Comparison of ENCODE assay signal across 7 cellular contexts in the genomic region with DNA sequence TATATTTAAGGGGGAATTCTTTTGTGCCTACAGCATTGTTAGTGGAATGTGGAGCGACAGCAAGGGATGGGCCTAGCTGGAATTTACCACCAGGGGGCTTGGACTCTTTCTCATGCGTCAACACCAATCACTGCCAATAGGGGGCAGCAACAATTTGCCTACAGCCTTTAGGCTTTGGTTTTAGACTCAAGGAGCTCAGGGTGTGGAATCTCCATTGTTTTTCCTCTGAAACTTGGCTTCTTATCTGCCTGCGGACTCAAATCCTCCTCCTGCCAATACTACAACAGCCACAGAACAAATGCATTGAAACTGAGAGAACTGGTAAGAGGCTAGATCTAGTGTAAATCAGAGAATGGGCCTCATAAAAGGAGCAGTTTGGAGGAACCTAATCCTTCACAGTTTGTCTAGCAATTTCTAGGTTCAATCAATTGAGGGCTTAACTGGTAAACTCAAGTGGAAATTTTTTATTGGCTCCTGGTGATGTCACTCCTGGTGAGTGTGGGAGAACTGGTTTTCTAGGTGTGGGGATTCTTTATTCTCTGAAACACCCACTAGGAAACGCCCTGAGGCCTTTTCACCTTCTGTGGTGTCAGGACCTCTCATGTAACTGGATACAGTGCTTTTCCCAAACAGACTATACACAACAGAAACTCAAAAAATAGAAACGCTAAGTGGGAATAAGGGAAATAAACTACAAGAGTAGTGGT. TPM values are rescaled to one million over a fixed set of nuclear protein-coding genes. Genes with fewer than 3 reads are reported as not detected.
DNase-seq lines count a peak whose midpoint lies in the region; ATAC-seq, FAIRE-seq and TF ChIP-seq lines count a peak whose summit lies in the region.

No MANE protein-coding gene starts in this region.

- H3K4me3 ChIP-seq in RWPE2 (ENCODE audit: severe bottlenecking): no peak overlapping the region

- in situ Hi-C loops in GM13977 (cut with MboI; ENCODE audit: low pct_unique_long_range_greater_than_20kb, low sequenced_read_pairs, unreplicated experiment): no loop called here

- TF ChIP-seq CTCF in GM13977 (IDR thresholded peaks at IDR 0.05; ENCODE audit: extremely low read depth, insufficient read depth, missing control alignments) (peak; percentile 99), RWPE2 (IDR thresholded peaks at IDR 0.05; ENCODE audit: poor library complexity, severe bottlenecking) (peak; percentile 86), omental fat pad (IDR thresholded peaks at IDR 0.05) (peak in 2 of 3 donors; percentile 50 to 84)

- FAIRE-seq in urothelium cell line (lab: Jason Lieb, UNC): no peak

- peak overlapping the region; percentile 60 for H3K27ac ChIP-seq in RWPE2 (ENCODE audit: poor library complexity, severe bottlenecking)

- ATAC-seq in RWPE2 (ENCODE audit: low read depth) (peak; percentile 79), omental fat pad (ENCODE audit: low FRiP score) (peak; percentile 87)

- peaks cover 16% of the 10 kb centered on the region for H3K4me1 ChIP-seq in RWPE2 (ENCODE audit: insufficient read depth, poor library complexity, severe bottlenecking)

- no peaks in the 10 kb centered on the region for H3K9me3 ChIP-seq in RWPE2 (ENCODE audit: severe bottlenecking)

- DNase-seq in GM13977 (ENCODE audit: low spot score): peak; percentile 48
- DNase-seq in LoVo (ENCODE audit: low spot score): peak; percentile 78
- DNase-seq in RWPE2 (ENCODE audit: low spot score): no peak
- peak; percentile 68 for DNase-seq in activated gamma-delta T cell treated with anti-CD3 and anti-CD28 coated beads, Interleukin-2, amount 50 U/mL, for 16 hours (ENCODE audit: low read depth)
- peak; percentile 60 for DNase-seq in germinal center (ENCODE audit: low spot score)
- DNase-seq in omental fat pad (ENCODE audit: low spot score): peak; percentile 44
- DNase-seq in urothelium cell line (ENCODE audit: low spot score): peak; percentile 46

- no peaks in the 10 kb centered on the region for H3K36me3 ChIP-seq in RWPE2 (ENCODE audit: low read depth)

- no peaks in the 10 kb centered on the region for H3K27me3 ChIP-seq in RWPE2 (ENCODE audit: insufficient read depth, poor library complexity, severe bottlenecking)

RNA-seq across cellular contexts. Expression of a gene that starts 27.9 kb away (rescaled TPM):
- 1,000 to 10,000 TPM; 3,948 to 5,890 (median 5,138) TPM for total RNA-seq in omental fat pad

RNA-seq across cellular contexts. Expression of a gene that starts 40.6 kb away (rescaled TPM):
- 10 to 100 TPM in 1 of 4 donors, 1 to 10 TPM in 3; 1.4 to 10.9 (median 6.1) TPM for total RNA-seq in omental fat pad
